ENCODE assay signal across 8 cellular contexts in the genomic region with DNA sequence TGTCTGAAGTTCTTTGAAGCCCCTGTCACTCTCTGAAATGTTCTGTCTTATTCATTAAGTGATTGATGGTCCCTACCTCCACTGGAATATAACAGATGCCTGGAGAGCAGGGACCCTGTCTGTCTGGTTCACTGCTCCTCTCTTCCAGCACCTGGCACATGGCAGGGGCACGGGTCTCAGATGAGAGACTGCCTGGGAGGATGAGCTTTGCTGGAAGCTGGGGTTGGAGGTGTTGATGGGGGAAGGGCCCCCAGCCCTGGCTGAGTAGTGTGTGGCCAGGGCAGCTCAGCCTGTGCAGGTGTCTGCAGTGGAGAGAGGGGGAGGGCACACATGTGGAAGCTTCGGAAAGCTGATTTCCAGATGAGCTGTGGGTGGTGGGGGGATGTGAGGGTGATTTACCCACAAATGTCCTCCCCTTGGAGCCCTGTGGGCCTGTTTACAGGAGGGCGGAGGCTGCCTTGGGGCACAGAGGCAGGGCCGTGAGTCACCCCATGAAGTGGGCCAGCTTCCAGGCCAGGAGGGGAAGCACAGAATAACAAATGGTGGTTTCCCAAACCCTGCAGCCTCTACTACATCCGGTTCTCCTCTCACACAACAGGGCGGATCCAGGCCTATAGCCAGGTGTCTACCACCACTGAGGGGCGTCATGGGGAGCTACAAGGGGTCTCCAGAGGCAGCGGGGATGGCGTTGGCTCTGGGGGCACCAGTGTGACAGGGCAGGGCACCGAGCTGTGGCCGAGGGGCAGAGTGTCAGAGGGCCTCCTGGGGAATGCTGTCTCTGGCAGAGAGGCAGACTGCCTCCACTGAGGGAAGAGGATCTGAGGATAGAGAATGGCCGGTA. TPM values are rescaled to one million over a fixed set of nuclear protein-coding genes. Genes with fewer than 3 reads are reported as not detected.
DNase-seq lines count a peak whose midpoint lies in the region; ATAC-seq, FAIRE-seq and TF ChIP-seq lines count a peak whose summit lies in the region.

No MANE protein-coding gene starts in this region.

- FAIRE-seq in HTR-8/SVneo (lab: Jason Lieb, UNC) = peak; percentile 93

- H3K27me3 ChIP-seq in brain microvascular endothelial cell (replicated peaks) = no peaks in the 10 kb centered on the region

- in situ Hi-C loops in brain microvascular endothelial cell (cut with HindIII; ENCODE audit: low pct_ligation_motif_present, low sequenced_read_pairs) = no loop called here

- H3K4me1 Mint-ChIP-seq in T-helper 2 cell treated with Interferon-gamma antibody and Interleukin-4, amounts not matched to agents 5 μg/mL and 100 μg/mL, for 36 hours (ENCODE audit: low read depth) = peaks cover 44% of the 10 kb centered on the region

- no peak overlapping the region for H3K4me3 ChIP-seq in brain microvascular endothelial cell (ENCODE audit: low read depth, low read length)

- H3K27ac Mint-ChIP-seq in T-helper 2 cell treated with Interferon-gamma antibody and Interleukin-4, amounts not matched to agents 5 μg/mL and 100 μg/mL, for 36 hours = peak overlapping the region; percentile 94

- H3K4me3 Mint-ChIP-seq in T-helper 2 cell treated with Interferon-gamma antibody and Interleukin-4, amounts not matched to agents 5 μg/mL and 100 μg/mL, for 36 hours = peak overlapping the region; percentile 55

- DNase-seq in EH (ENCODE audit: low read depth) = peak; percentile 95
- DNase-seq in HTR-8/SVneo (ENCODE audit: insufficient read length, low spot score) = peak; percentile 85
- peak; percentile 80 for DNase-seq in T-helper 2 cell treated with Interferon-gamma antibody and Interleukin-4, amounts not matched to agents 5 μg/mL and 100 μg/mL, for 36 hours (ENCODE audit: low spot score)
- peak; percentile 81 for DNase-seq in brain microvascular endothelial cell
- DNase-seq in lung microvascular endothelial cell (ENCODE audit: low read depth in 2 of 2) = peak; percentile 83 to 95
- peak; percentile 58 to 64 for DNase-seq in stimulated activated CD8-positive, alpha-beta memory T cell treated with anti-CD3 and anti-CD28 coated beads, Interleukin-2, amount 100 ng/mL, for 48 hours (ENCODE audit: low read depth in 2 of 2)
- DNase-seq in NCI-H2227 (lab: John Stamatoyannopoulos, UW; ENCODE audit: unreplicated experiment) = no peak

- H3K9me3 Mint-ChIP-seq in T-helper 2 cell treated with Interferon-gamma antibody and Interleukin-4, amounts not matched to agents 5 μg/mL and 100 μg/mL, for 36 hours = no peaks in the 10 kb centered on the region

- peak overlapping the region; percentile 55 for H3K27ac ChIP-seq in brain microvascular endothelial cell

- TF ChIP-seq CTCF in brain microvascular endothelial cell (IDR thresholded peaks at IDR 0.05; ENCODE audit: low read depth, low read length, missing control alignments) = no peak

- no peaks in the 10 kb centered on the region for H3K36me3 ChIP-seq in brain microvascular endothelial cell (replicated peaks)

- ATAC-seq in GM21526 (IDR thresholded peaks at IDR 0.05; ENCODE audit: low FRiP score, unreplicated experiment) = peak; percentile 79

- H3K36me3 Mint-ChIP-seq in T-helper 2 cell treated with Interferon-gamma antibody and Interleukin-4, amounts not matched to agents 5 μg/mL and 100 μg/mL, for 36 hours (ENCODE audit: low read depth) = no peaks in the 10 kb centered on the region

- no peaks in the 10 kb centered on the region for H3K27me3 Mint-ChIP-seq in T-helper 2 cell treated with Interferon-gamma antibody and Interleukin-4, amounts not matched to agents 5 μg/mL and 100 μg/mL, for 36 hours (ENCODE audit: low read depth)

RNA-seq across cellular contexts. Expression of a gene that starts 11.0 kb away (rescaled TPM):
- total RNA-seq in lung microvascular endothelial cell = 6.7 and 121 TPM in 2 replicates

RNA-seq across cellular contexts. Expression of a gene that starts 30.5 kb away (rescaled TPM):
- total RNA-seq in lung microvascular endothelial cell = not detected in 2 replicates

RNA-seq across cellular contexts. Expression of a gene that starts 47.3 kb away (rescaled TPM):
- under 0.01 TPM in 1 of 2 replicates, not detected in the other for total RNA-seq in lung microvascular endothelial cell

RNA-seq across cellular contexts. Expression of a gene that starts 52.2 kb away (rescaled TPM):
- 0.20 and 0.65 TPM in 2 replicates for total RNA-seq in lung microvascular endothelial cell
